In the genomic region with DNA sequence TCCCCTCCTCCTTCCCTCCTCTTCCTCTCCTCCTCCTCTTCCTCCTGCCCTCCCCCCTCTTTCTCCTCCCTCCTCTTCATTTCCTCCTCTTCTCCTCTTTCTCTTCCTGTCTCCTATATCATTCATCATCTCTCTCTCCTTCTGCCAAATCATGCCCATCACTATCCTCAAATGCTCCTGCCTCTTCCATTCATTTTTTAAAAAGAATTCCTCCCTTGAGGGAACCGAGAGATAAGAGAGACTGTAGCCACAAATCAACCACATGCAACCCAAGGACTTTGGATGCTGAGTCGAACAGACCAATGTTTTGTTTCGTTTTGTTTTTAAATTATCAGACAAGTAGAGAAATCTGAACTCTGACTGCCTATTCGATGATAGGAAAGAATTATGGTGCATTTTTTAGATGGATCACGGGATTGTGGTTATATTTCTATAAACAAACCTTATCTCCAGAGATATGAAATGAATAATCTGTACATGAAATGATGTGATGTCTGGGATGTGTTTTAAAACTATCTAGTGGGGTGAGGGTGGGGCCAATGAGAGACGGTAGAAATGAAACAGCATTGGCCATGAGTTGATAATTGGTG, we compare ENCODE assay signal across 12 cellular contexts. TPM values are rescaled to one million over a fixed set of nuclear protein-coding genes. Genes with fewer than 3 reads are reported as not detected.
DNase-seq lines count a peak whose midpoint lies in the region; ATAC-seq and TF ChIP-seq lines count a peak whose summit lies in the region.
"Had no signal": no experiment of that assay in that cellular context is flagged by ENCODE, and none has a peak within 500 bp of the region (broad histone marks: within the 10 kb centered on the region; RNA-seq: fewer than 3 reads in every experiment).

No MANE protein-coding gene starts in this region.

- TF ChIP-seq CTCF in PC-3 (conservative IDR thresholded peaks at IDR 0.05; ENCODE audit: low read depth, low read length) (no peak), choroid plexus epithelial cell (conservative IDR thresholded peaks at IDR 0.05; ENCODE audit: low read depth, low read length) (no peak)

- H3K36me3 Mint-ChIP-seq in activated CD4-positive, alpha-beta T cell treated with anti-CD3 and anti-CD28 coated beads, Interleukin-2, amount 10 ng/mL, durations not matched to agents 24 days and 14 days (ENCODE audit: low read depth): no peaks in the 10 kb centered on the region

- no peak overlapping the region for H3K9ac ChIP-seq in PC-3 (ENCODE audit: low read length)

- H3K4me3 Mint-ChIP-seq in activated CD4-positive, alpha-beta T cell treated with anti-CD3 and anti-CD28 coated beads, Interleukin-2, amount 10 ng/mL, durations not matched to agents 24 days and 14 days: peak overlapping the region; percentile 62
- H3K4me3 Mint-ChIP-seq: neural crest cell had no signal

- H3K27me3 Mint-ChIP-seq in activated CD4-positive, alpha-beta T cell treated with anti-CD3 and anti-CD28 coated beads, Interleukin-2, amount 10 ng/mL, durations not matched to agents 24 days and 14 days: peaks cover 5% of the 10 kb centered on the region

- H3K79me2 ChIP-seq in PC-3 (ENCODE audit: low read length): no peaks in the 10 kb centered on the region

- CTCF ChIA-PET in PC-3 (lab: Charles Lee): no interaction called here

- H3K9me2 ChIP-seq in PC-3 (replicated peaks; ENCODE audit: low read length): no peaks in the 10 kb centered on the region

- no peak for DNase-seq in activated CD4-positive, alpha-beta T cell treated with anti-CD3 and anti-CD28 coated beads, Interleukin-2, amount 10 ng/mL, durations not matched to agents 24 days and 14 days
- no peak for DNase-seq in activated CD4-positive, alpha-beta T cell treated with anti-CD3 and anti-CD28 coated beads, Interleukin-2, amount 50 U/mL, for 4 hours
- DNase-seq in PC-3 (no peak), choroid plexus epithelial cell (ENCODE audit: low read depth) (peak; percentile 81), NCI-H345 (lab: John Stamatoyannopoulos, UW) (no peak), GOT3 (lab: John Stamatoyannopoulos, UW) (no peak), left ventricle myocardium superior (no peak)
- DNase-seq: Karpas-422 had no signal

- H2AFZ ChIP-seq in PC-3 (ENCODE audit: low read length): no peak overlapping the region

- peaks cover 9% of the 10 kb centered on the region for H3K4me1 ChIP-seq in PC-3 (ENCODE audit: insufficient read depth, low read length)

- no peaks in the 10 kb centered on the region for H3K36me3 ChIP-seq in PC-3 (ENCODE audit: low read depth, low read length)

- H4K20me1 ChIP-seq in PC-3 (ENCODE audit: low read length): no peaks in the 10 kb centered on the region

- no peak for ATAC-seq in PC-3
- ATAC-seq in left ventricle myocardium superior: no peak

- no peaks in the 10 kb centered on the region for H3K9me3 ChIP-seq in PC-3 (ENCODE audit: low read length)

- H3F3A ChIP-seq in PC-3 (ENCODE audit: low read length, unreplicated experiment): no peaks in the 10 kb centered on the region

- intact Hi-C loops in activated CD4-positive, alpha-beta T cell treated with anti-CD3 and anti-CD28 coated beads, Interleukin-2, amount 10 ng/mL, durations not matched to agents 24 days and 14 days (cut with micrococcal nuclease): no loop called here
- intact Hi-C loops in PC-3 (cut with micrococcal nuclease) (no loop called here), left ventricle myocardium superior (cut with micrococcal nuclease) (no loop called here)

- no peak overlapping the region for H3K4me3 ChIP-seq in PC-3 (ENCODE audit: low read length)
- H3K4me3 ChIP-seq in choroid plexus epithelial cell (ENCODE audit: low read depth, low read length): peak overlapping the region; percentile 17
- H3K4me3 ChIP-seq in skin epidermis: no peak overlapping the region

- H3K27me3 ChIP-seq in PC-3 (ENCODE audit: low read length): no peaks in the 10 kb centered on the region

- H3K27ac ChIP-seq in PC-3 (ENCODE audit: low read length) (no peak overlapping the region), skin epidermis (peak overlapping the region in 15 of 21 experiments; percentile 8 to 74 (median 55))

- H3K4me1 Mint-ChIP-seq in activated CD4-positive, alpha-beta T cell treated with anti-CD3 and anti-CD28 coated beads, Interleukin-2, amount 10 ng/mL, durations not matched to agents 24 days and 14 days: peaks cover 21% of the 10 kb centered on the region
- H3K4me1 Mint-ChIP-seq: neural crest cell had no signal

- no peaks in the 10 kb centered on the region for H3K9me3 Mint-ChIP-seq in activated CD4-positive, alpha-beta T cell treated with anti-CD3 and anti-CD28 coated beads, Interleukin-2, amount 10 ng/mL, durations not matched to agents 24 days and 14 days

- POLR2A ChIA-PET in PC-3 (lab: Charles Lee; ENCODE audit: unreplicated experiment): no interaction called here

- BruUV-seq in PC-3 (replicated peaks; lab: Mats Ljungman, UMichigan): no TSS peak

- 0 out of 2 replicates have a peak overlapping the region, but pooled peaks have one; percentile 13 for H3K4me2 ChIP-seq in PC-3 (ENCODE audit: low read length)

- peak overlapping the region; percentile 54 for H3K27ac Mint-ChIP-seq in activated CD4-positive, alpha-beta T cell treated with anti-CD3 and anti-CD28 coated beads, Interleukin-2, amount 10 ng/mL, durations not matched to agents 24 days and 14 days

RNA-seq across cellular contexts. Expression of a gene that starts 9.5 kb away (rescaled TPM):
- total RNA-seq in activated CD4-positive, alpha-beta T cell treated with anti-CD3 and anti-CD28 coated beads, Interleukin-2, amount 10 ng/mL, durations not matched to agents 24 days and 14 days: not detected in 2 replicates
- total RNA-seq in PC-3 (2014; rRNA removed) (not detected in 2 replicates), left ventricle myocardium superior (0.47 TPM)
- total RNA-seq: A673, bronchial epithelial cell, neural crest cell had no signal

RNA-seq across cellular contexts. Expression of a gene that starts 26.5 kb away (rescaled TPM):
- 10.5 and 11.9 TPM in 2 replicates for total RNA-seq in activated CD4-positive, alpha-beta T cell treated with anti-CD3 and anti-CD28 coated beads, Interleukin-2, amount 10 ng/mL, durations not matched to agents 24 days and 14 days
- total RNA-seq in PC-3 (2014; rRNA removed) (1.2 and 2.4 TPM in 2 replicates), left ventricle myocardium superior (9.5 TPM)
